In genomic region chr11:134384406-134384805, GRCh38 we compare ENCODE assay signal across 1 cellular context.
TF ChIP-seq lines count a peak whose summit lies in the region.

No MANE protein-coding gene starts in this region.

TF ChIP-seq in GM23338, 12 proteins besides CTCF, POLR2A, EP300 and RAD21 (continued from another document):
- no peak for TF ChIP-seq EZH2 (IDR thresholded peaks at IDR 0.05; ENCODE audit: low read depth, unreplicated experiment)
TF ChIP-seq in GM23338: peak in this region for 0.
